ENCODE assay signal across 1 cellular context in the genomic region with DNA sequence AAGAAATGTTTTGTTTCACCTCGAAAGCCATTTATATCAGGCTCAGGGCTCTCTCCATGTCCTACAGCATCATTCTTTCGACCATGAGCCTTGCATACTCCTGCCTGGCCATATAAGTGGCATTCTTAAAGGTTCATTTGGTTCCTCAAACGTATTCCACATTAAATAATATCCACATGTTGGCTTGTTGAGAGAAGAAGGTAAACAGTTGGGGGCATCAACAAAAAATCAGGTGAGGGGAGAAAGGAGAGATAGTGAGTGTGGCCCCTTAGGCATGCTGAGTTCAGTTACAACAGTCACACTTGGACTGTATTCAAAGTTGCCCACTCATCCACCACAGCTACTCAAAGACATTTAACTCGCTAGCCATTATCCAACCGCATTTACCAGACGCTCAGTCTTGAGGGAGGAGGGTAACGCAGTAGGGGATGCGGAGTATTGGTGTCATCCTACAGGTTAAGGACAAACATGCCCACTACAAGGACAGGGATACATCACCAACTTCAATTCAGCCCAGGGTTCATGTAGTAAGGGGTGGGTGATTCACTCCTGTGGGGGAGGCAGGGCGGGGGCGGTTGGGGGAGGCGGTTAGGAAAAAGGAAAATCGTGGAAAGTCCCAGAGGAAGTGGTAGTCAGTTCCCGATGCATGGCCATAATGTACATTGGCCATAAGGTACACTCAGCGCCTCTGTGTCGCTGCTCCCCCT.
TF ChIP-seq lines count a peak whose summit lies in the region.

No MANE protein-coding gene starts in this region.

TF ChIP-seq in K562, 482 proteins besides CTCF, POLR2A, EP300 and RAD21 (continued from another document and continues in another):
- TF ChIP-seq, protein P1, sequence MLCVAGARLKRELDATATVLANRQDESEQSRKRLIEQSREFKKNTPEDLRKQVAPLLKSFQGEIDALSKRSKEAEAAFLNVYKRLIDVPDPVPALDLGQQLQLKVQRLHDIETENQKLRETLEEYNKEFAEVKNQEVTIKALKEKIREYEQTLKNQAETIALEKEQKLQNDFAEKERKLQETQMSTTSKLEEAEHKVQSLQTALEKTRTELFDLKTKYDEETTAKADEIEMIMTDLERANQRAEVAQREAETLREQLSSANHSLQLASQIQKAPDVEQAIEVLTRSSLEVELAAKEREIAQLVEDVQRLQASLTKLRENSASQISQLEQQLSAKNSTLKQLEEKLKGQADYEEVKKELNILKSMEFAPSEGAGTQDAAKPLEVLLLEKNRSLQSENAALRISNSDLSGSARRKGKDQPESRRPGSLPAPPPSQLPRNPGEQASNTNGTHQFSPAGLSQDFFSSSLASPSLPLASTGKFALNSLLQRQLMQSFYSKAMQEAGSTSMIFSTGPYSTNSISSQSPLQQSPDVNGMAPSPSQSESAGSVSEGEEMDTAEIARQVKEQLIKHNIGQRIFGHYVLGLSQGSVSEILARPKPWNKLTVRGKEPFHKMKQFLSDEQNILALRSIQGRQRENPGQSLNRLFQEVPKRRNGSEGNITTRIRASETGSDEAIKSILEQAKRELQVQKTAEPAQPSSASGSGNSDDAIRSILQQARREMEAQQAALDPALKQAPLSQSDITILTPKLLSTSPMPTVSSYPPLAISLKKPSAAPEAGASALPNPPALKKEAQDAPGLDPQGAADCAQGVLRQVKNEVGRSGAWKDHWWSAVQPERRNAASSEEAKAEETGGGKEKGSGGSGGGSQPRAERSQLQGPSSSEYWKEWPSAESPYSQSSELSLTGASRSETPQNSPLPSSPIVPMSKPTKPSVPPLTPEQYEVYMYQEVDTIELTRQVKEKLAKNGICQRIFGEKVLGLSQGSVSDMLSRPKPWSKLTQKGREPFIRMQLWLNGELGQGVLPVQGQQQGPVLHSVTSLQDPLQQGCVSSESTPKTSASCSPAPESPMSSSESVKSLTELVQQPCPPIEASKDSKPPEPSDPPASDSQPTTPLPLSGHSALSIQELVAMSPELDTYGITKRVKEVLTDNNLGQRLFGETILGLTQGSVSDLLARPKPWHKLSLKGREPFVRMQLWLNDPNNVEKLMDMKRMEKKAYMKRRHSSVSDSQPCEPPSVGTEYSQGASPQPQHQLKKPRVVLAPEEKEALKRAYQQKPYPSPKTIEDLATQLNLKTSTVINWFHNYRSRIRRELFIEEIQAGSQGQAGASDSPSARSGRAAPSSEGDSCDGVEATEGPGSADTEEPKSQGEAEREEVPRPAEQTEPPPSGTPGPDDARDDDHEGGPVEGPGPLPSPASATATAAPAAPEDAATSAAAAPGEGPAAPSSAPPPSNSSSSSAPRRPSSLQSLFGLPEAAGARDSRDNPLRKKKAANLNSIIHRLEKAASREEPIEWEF (CRISPR knock-in tag; IDR thresholded peaks at IDR 0.05) = no peak
- no peak for TF ChIP-seq ZBTB17 (CRISPR knock-in tag; IDR thresholded peaks at IDR 0.05)
- 0 out of 2 replicates have a peak, but pooled peaks have one; percentile 14 for TF ChIP-seq ZNF316 (IDR thresholded peaks at IDR 0.05)
- no peak for TF ChIP-seq ZSCAN29 (IDR thresholded peaks at IDR 0.05)
- no peak for TF ChIP-seq GTF2A2 (tag; IDR thresholded peaks at IDR 0.05)
- peak; percentile 32; the same call in 1 of the 2 replicates for TF ChIP-seq FOXK1 (CRISPR knock-in tag; IDR thresholded peaks at IDR 0.05; ENCODE audit: borderline replicate concordance)
- TF ChIP-seq CAMTA2 (CRISPR knock-in tag; conservative IDR thresholded peaks at IDR 0.05) = no peak
- TF ChIP-seq MAFG (tag; conservative IDR thresholded peaks at IDR 0.05) = peak; percentile 26
- no peak for TF ChIP-seq ZFP30 (CRISPR knock-in tag; IDR thresholded peaks at IDR 0.05; ENCODE audit: borderline replicate concordance)
- no peak for TF ChIP-seq PHF21A (IDR thresholded peaks at IDR 0.05; ENCODE audit: borderline replicate concordance, low read depth)
- TF ChIP-seq ZNF41 (CRISPR knock-in tag; conservative IDR thresholded peaks at IDR 0.05) = no peak
- TF ChIP-seq, protein P2, sequence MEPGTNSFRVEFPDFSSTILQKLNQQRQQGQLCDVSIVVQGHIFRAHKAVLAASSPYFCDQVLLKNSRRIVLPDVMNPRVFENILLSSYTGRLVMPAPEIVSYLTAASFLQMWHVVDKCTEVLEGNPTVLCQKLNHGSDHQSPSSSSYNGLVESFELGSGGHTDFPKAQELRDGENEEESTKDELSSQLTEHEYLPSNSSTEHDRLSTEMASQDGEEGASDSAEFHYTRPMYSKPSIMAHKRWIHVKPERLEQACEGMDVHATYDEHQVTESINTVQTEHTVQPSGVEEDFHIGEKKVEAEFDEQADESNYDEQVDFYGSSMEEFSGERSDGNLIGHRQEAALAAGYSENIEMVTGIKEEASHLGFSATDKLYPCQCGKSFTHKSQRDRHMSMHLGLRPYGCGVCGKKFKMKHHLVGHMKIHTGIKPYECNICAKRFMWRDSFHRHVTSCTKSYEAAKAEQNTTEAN (CRISPR knock-in tag; IDR thresholded peaks at IDR 0.05) = 0 out of 2 replicates have a peak, but pooled peaks have one; percentile 5
- no peak for TF ChIP-seq ZFP1 (CRISPR knock-in tag; IDR thresholded peaks at IDR 0.05)
- 0 out of 4 replicates have a peak, but pooled peaks of 1 of the 2 experiments have one; percentile 6 for TF ChIP-seq RCOR1 (IDR thresholded peaks at IDR 0.05; ENCODE audit: borderline replicate concordance in 1 of 2, low read depth in 2 of 2, low read length in 2 of 2)
- TF ChIP-seq ZKSCAN8 (CRISPR knock-in tag; IDR thresholded peaks at IDR 0.05) = 0 out of 2 replicates have a peak, but pooled peaks have one; percentile 54
- no peak for TF ChIP-seq ZNF583 (CRISPR knock-in tag; IDR thresholded peaks at IDR 0.05)
- TF ChIP-seq DNMT1 (IDR thresholded peaks at IDR 0.05) = no peak
- TF ChIP-seq, protein P3, sequence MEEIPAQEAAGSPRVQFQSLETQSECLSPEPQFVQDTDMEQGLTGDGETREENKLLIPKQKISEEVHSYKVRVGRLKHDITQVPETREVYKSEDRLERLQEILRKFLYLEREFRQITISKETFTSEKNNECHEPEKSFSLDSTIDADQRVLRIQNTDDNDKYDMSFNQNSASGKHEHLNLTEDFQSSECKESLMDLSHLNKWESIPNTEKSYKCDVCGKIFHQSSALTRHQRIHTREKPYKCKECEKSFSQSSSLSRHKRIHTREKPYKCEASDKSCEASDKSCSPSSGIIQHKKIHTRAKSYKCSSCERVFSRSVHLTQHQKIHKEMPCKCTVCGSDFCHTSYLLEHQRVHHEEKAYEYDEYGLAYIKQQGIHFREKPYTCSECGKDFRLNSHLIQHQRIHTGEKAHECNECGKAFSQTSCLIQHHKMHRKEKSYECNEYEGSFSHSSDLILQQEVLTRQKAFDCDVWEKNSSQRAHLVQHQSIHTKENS (CRISPR knock-in tag; IDR thresholded peaks at IDR 0.05) = no peak
- no peak for TF ChIP-seq ZNF785 (CRISPR knock-in tag; IDR thresholded peaks at IDR 0.05)
- no peak for TF ChIP-seq GATAD2A (IDR thresholded peaks at IDR 0.05)
- no peak for TF ChIP-seq EZH2 (IDR thresholded peaks at IDR 0.05; ENCODE audit: borderline replicate concordance, low read depth, low read length)
- TF ChIP-seq, protein P4, sequence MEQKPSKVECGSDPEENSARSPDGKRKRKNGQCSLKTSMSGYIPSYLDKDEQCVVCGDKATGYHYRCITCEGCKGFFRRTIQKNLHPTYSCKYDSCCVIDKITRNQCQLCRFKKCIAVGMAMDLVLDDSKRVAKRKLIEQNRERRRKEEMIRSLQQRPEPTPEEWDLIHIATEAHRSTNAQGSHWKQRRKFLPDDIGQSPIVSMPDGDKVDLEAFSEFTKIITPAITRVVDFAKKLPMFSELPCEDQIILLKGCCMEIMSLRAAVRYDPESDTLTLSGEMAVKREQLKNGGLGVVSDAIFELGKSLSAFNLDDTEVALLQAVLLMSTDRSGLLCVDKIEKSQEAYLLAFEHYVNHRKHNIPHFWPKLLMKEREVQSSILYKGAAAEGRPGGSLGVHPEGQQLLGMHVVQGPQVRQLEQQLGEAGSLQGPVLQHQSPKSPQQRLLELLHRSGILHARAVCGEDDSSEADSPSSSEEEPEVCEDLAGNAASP (IDR thresholded peaks at IDR 0.05) = no peak
- TF ChIP-seq, protein P5, sequence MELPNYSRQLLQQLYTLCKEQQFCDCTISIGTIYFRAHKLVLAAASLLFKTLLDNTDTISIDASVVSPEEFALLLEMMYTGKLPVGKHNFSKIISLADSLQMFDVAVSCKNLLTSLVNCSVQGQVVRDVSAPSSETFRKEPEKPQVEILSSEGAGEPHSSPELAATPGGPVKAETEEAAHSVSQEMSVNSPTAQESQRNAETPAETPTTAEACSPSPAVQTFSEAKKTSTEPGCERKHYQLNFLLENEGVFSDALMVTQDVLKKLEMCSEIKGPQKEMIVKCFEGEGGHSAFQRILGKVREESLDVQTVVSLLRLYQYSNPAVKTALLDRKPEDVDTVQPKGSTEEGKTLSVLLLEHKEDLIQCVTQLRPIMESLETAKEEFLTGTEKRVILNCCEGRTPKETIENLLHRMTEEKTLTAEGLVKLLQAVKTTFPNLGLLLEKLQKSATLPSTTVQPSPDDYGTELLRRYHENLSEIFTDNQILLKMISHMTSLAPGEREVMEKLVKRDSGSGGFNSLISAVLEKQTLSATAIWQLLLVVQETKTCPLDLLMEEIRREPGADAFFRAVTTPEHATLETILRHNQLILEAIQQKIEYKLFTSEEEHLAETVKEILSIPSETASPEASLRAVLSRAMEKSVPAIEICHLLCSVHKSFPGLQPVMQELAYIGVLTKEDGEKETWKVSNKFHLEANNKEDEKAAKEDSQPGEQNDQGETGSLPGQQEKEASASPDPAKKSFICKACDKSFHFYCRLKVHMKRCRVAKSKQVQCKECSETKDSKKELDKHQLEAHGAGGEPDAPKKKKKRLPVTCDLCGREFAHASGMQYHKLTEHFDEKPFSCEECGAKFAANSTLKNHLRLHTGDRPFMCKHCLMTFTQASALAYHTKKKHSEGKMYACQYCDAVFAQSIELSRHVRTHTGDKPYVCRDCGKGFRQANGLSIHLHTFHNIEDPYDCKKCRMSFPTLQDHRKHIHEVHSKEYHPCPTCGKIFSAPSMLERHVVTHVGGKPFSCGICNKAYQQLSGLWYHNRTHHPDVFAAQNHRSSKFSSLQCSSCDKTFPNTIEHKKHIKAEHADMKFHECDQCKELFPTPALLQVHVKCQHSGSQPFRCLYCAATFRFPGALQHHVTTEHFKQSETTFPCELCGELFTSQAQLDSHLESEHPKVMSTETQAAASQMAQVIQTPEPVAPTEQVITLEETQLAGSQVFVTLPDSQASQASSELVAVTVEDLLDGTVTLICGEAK (IDR thresholded peaks at IDR 0.05) = no peak
- TF ChIP-seq, protein P5 (CRISPR knock-in tag; IDR thresholded peaks at IDR 0.05) = no peak
- no peak for TF ChIP-seq PCBP1 (IDR thresholded peaks at IDR 0.05; ENCODE audit: low read depth, low read length, poor library complexity, severe bottlenecking)
- TF ChIP-seq, protein P6, sequence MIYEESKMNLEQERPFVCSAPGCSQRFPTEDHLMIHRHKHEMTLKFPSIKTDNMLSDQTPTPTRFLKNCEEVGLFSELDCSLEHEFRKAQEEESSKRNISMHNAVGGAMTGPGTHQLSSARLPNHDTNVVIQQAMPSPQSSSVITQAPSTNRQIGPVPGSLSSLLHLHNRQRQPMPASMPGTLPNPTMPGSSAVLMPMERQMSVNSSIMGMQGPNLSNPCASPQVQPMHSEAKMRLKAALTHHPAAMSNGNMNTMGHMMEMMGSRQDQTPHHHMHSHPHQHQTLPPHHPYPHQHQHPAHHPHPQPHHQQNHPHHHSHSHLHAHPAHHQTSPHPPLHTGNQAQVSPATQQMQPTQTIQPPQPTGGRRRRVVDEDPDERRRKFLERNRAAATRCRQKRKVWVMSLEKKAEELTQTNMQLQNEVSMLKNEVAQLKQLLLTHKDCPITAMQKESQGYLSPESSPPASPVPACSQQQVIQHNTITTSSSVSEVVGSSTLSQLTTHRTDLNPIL (CRISPR knock-in tag; IDR thresholded peaks at IDR 0.05) = no peak
- TF ChIP-seq, protein P7, sequence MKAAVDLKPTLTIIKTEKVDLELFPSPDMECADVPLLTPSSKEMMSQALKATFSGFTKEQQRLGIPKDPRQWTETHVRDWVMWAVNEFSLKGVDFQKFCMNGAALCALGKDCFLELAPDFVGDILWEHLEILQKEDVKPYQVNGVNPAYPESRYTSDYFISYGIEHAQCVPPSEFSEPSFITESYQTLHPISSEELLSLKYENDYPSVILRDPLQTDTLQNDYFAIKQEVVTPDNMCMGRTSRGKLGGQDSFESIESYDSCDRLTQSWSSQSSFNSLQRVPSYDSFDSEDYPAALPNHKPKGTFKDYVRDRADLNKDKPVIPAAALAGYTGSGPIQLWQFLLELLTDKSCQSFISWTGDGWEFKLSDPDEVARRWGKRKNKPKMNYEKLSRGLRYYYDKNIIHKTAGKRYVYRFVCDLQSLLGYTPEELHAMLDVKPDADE (conservative IDR thresholded peaks at IDR 0.05; ENCODE audit: control insufficient read depth, low read depth, low read length) = no peak
- no peak for TF ChIP-seq CEBPG (CRISPR knock-in tag; IDR thresholded peaks at IDR 0.05)
- no peak for TF ChIP-seq CEBPG (tag; conservative IDR thresholded peaks at IDR 0.05 in 1 of 2, IDR thresholded peaks at IDR 0.05 in 1 of 2)
- TF ChIP-seq BCOR (IDR thresholded peaks at IDR 0.05) = no peak
- TF ChIP-seq SMARCE1 (IDR thresholded peaks at IDR 0.05) = no peak
- TF ChIP-seq MEF2D (tag; conservative IDR thresholded peaks at IDR 0.05; ENCODE audit: low read depth) = 0 out of 2 replicates have a peak, but pooled peaks have one; percentile 6
- TF ChIP-seq NR4A1 (CRISPR knock-in tag; IDR thresholded peaks at IDR 0.05) = no peak
- 0 out of 2 replicates have a peak, but pooled peaks have one; percentile 6 for TF ChIP-seq NR4A1 (tag; IDR thresholded peaks at IDR 0.05)
- TF ChIP-seq NR1H2 (CRISPR knock-in tag; IDR thresholded peaks at IDR 0.05) = 0 out of 2 replicates have a peak, but pooled peaks have one; percentile 8
